Comparison of ENCODE assay signal across 9 cellular contexts in the genomic region with DNA sequence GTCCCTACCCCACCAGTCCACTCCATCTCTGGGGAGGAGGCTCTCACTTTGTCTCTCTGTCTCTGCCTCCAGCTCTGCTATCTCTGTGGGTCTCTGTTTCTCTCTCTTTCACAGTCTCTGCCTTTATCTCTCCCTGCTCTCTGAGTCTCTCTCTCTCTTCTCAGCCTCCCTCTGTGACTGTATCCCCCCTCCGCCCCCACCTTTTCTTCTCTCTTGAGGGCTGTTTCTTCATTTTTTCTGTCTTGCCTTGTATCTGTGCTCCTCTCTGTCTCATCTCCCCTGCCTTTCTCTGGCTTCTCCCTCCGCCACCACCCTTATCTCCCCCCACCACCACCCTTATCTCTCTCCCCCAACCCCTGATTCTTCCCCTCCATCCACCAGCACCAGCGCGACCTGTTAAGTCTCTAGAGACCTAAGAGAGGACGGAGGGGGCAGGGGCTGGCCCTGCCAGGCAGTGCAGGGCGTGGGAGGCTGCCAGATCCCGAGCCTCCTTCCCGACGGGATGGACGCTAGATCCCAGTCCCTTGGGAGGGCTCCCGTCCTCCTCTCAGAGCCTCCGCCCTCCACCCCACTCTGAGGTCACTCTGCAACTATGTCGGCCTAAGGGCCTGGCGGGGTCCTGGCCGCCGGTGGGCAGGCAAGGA. TPM values are rescaled to one million over a fixed set of nuclear protein-coding genes. Genes with fewer than 3 reads are reported as not detected.
DNase-seq lines count a peak whose midpoint lies in the region; ATAC-seq and TF ChIP-seq lines count a peak whose summit lies in the region.
"Had no signal": no experiment of that assay in that cellular context is flagged by ENCODE, and none has a peak within 500 bp of the region (broad histone marks: within the 10 kb centered on the region; RNA-seq: fewer than 3 reads in every experiment).

No MANE protein-coding gene starts in this region.

- peak overlapping the region; percentile 98 for H3K27ac ChIP-seq in RWPE1

- H2AFZ ChIP-seq in neuron (ENCODE audit: low read depth, low read length), result peak overlapping the region; percentile 58

- H3K27me3 ChIP-seq in BE2C (peaks cover 35% of the 10 kb centered on the region), neuron (ENCODE audit: insufficient read depth, low read length) (no peaks in the 10 kb centered on the region)

- H3K9me3 Mint-ChIP-seq in T-helper 2 cell treated with Interferon-gamma antibody and Interleukin-4, amounts not matched to agents 5 μg/mL and 100 μg/mL, for 36 hours, result no peaks in the 10 kb centered on the region

- H3K4me3 ChIP-seq in BE2C (ENCODE audit: low read depth, low read length) (no peak overlapping the region), neuron (ENCODE audit: low read length) (peak overlapping the region; percentile 53)

- H3K36me3 Mint-ChIP-seq in T-helper 2 cell treated with Interferon-gamma antibody and Interleukin-4, amounts not matched to agents 5 μg/mL and 100 μg/mL, for 36 hours (ENCODE audit: low read depth), result no peaks in the 10 kb centered on the region

- H3K4me1 Mint-ChIP-seq in T-helper 2 cell treated with Interferon-gamma antibody and Interleukin-4, amounts not matched to agents 5 μg/mL and 100 μg/mL, for 36 hours (ENCODE audit: low read depth), result peaks cover 2% of the 10 kb centered on the region

- no peaks in the 10 kb centered on the region for H3K4me1 ChIP-seq in BE2C
- H3K4me1 ChIP-seq in neuron (ENCODE audit: insufficient read depth, low read length), result peaks cover 31% of the 10 kb centered on the region

- H3K27ac Mint-ChIP-seq in T-helper 2 cell treated with Interferon-gamma antibody and Interleukin-4, amounts not matched to agents 5 μg/mL and 100 μg/mL, for 36 hours, result no peak overlapping the region

- POLR2A ChIA-PET in RWPE1 (lab: Yijun Ruan, JAX; ENCODE audit: low non-redundant PET), result no interaction called here

- peak; percentile 38 for DNase-seq in BE2C
- no peak for DNase-seq in RWPE1 (ENCODE audit: low spot score)
- peak; percentile 63 for DNase-seq in fibroblast of peridontal ligament (ENCODE audit: extremely low read depth)
- no peak for DNase-seq in T-helper 2 cell treated with Interferon-gamma antibody and Interleukin-4, amounts not matched to agents 5 μg/mL and 100 μg/mL, for 36 hours (ENCODE audit: low spot score)
- no peak for DNase-seq in SIG-M5 treated with dmso at 0.1 percent for 504 hours (lab: John Stamatoyannopoulos, UW; ENCODE audit: unreplicated experiment)
- DNase-seq in activated effector memory CD4-positive, alpha-beta T cell treated with Interleukin-2 at 50 U/mL for 16 hours, result no peak
- DNase-seq: activated T-cell treated with anti-CD3 and anti-CD28 coated beads, Interleukin-2, amount 50 U/mL, for 1 hour had no signal

- no peaks in the 10 kb centered on the region for H3K9me3 ChIP-seq in BE2C
- H3K9me3 ChIP-seq in neuron (ENCODE audit: low read length), result peaks cover 2% of the 10 kb centered on the region

- TF ChIP-seq CTCF in BE2C (IDR thresholded peaks at IDR 0.05; ENCODE audit: low read depth, low read length), result no peak
- TF ChIP-seq CTCF in RWPE1 (conservative IDR thresholded peaks at IDR 0.05; ENCODE audit: low read depth), result no peak

- CTCF ChIA-PET in RWPE1 (lab: Yijun Ruan, JAX), result interaction anchor here (1.2 kb wide), 1 partner anchor 10 kb away, joined by 3 read pairs; no protein-coding TSS in a partner anchor

- no peak overlapping the region for H3K4me3 Mint-ChIP-seq in T-helper 2 cell treated with Interferon-gamma antibody and Interleukin-4, amounts not matched to agents 5 μg/mL and 100 μg/mL, for 36 hours

- H3K27me3 Mint-ChIP-seq in T-helper 2 cell treated with Interferon-gamma antibody and Interleukin-4, amounts not matched to agents 5 μg/mL and 100 μg/mL, for 36 hours (ENCODE audit: low read depth), result peaks cover 49% of the 10 kb centered on the region

- H3K36me3 ChIP-seq in BE2C (no peaks in the 10 kb centered on the region), neuron (ENCODE audit: insufficient read depth, low read length) (no peaks in the 10 kb centered on the region)

- no peak for ATAC-seq in GM19397 (IDR thresholded peaks at IDR 0.05; ENCODE audit: unreplicated experiment)

RNA-seq across cellular contexts. Expression of gene AXL, which starts 1.0 kb away (rescaled TPM):
- polyA plus RNA-seq in BE2C (2012; ENCODE audit: insufficient read depth, insufficient read length, low read depth), result 1.8 TPM

RNA-seq across cellular contexts. Expression of gene CYP2S1, which starts 27.0 kb away (rescaled TPM):
- 5.4 TPM for polyA plus RNA-seq in BE2C (2012; ENCODE audit: insufficient read depth, insufficient read length, low read depth)

RNA-seq across cellular contexts. Expression of gene HNRNPUL1, which starts 44.1 kb away (rescaled TPM):
- polyA plus RNA-seq in BE2C (2012; ENCODE audit: insufficient read depth, insufficient read length, low read depth), result 344 TPM

Comparison
In these comparisons a context has a peak if more than half of its experiments do, and no peak if none do; other contexts are left out.
1. DNase-seq: peak in BE2C (single experiment) and fibroblast of peridontal ligament (single experiment); none in RWPE1 (single experiment), T-helper 2 cell treated with Interferon-gamma antibody and Interleukin-4, amounts not matched to agents 5 μg/mL and 100 μg/mL, for 36 hours (single experiment), SIG-M5 treated with dmso at 0.1 percent for 504 hours (single experiment) and activated effector memory CD4-positive, alpha-beta T cell treated with Interleukin-2 at 50 U/mL for 16 hours (single experiment).